ENCODE assay signal across 24 cellular contexts in genomic region chr22:50049299-50050195, GRCh38. TPM values are rescaled to one million over a fixed set of nuclear protein-coding genes. Genes with fewer than 3 reads are reported as not detected.
A peak's percentile ranks its signal among the peaks of the same experiment; 100 is the strongest.
DNase-seq lines count a peak whose midpoint lies in the region; ATAC-seq, FAIRE-seq and TF ChIP-seq lines count a peak whose summit lies in the region.
"Had no signal": no experiment of that assay in that cellular context is flagged by ENCODE, and none has a peak within 500 bp of the region (broad histone marks: within the 10 kb centered on the region; RNA-seq: fewer than 3 reads in every experiment).

No MANE protein-coding gene starts in this region.

- TF ChIP-seq RAD21 in HepG2 (CRISPR knock-in tag; IDR thresholded peaks at IDR 0.05) = no peak

- POLR2A ChIA-PET in HepG2 (lab: Yijun Ruan, JAX) = no interaction called here

- no peak for TF ChIP-seq CTCF in right lobe of liver (IDR thresholded peaks at IDR 0.05)
- TF ChIP-seq CTCF in HepG2 (CRISPR knock-in tag; IDR thresholded peaks at IDR 0.05) = no peak
- no peak for TF ChIP-seq CTCF in bronchial epithelial cell (IDR thresholded peaks at IDR 0.05; ENCODE audit: insufficient read depth, low read length, severe bottlenecking)
- no peak for TF ChIP-seq CTCF in kidney (IDR thresholded peaks at IDR 0.05; ENCODE audit: borderline replicate concordance, extremely low read depth, insufficient read depth)

- FAIRE-seq in HepG2 (lab: Jason Lieb, UNC) = no peak
- FAIRE-seq in bronchial epithelial cell (lab: Jason Lieb, UNC) = peak; percentile 23
- no peak for FAIRE-seq in kidney (lab: Jason Lieb, UNC)
- FAIRE-seq: A204.1, D721Med, G401.6, GM12891, GM19239 had no signal

- WGBS in right lobe of liver (ENCODE audit: insufficient coverage, low coverage, low lambda C conversion rate, missing lambda C conversion rate) = 77% methylated on average over 12 of the region's 36 CpGs
- 54% methylated on average over 21 of the region's 36 CpGs for WGBS in HepG2 (ENCODE audit: low lambda C conversion rate)

- no peak overlapping the region for H3K4me2 ChIP-seq in HepG2 (ENCODE audit: low read depth, low read length)

- no peak overlapping the region for H3K27ac ChIP-seq in right lobe of liver
- no peak overlapping the region for H3K27ac ChIP-seq in HepG2 (ENCODE audit: extremely low read length, insufficient read depth, low read length)
- H3K27ac ChIP-seq in kidney (ENCODE audit: low read depth in 2 of 2, low read length in 2 of 2) = no peak overlapping the region
- H3K27ac ChIP-seq in SJCRH30 = no peak overlapping the region
- H3K27ac ChIP-seq: C4-2B, GM23248, HL-60 had no signal

- no peak overlapping the region for H2AFZ ChIP-seq in HepG2 (ENCODE audit: low read length)
- H2AFZ ChIP-seq: GM23248 had no signal

- H3K4me3 ChIP-seq in right lobe of liver = no peak overlapping the region
- no peak overlapping the region for H3K4me3 ChIP-seq in HepG2 (replicated peaks in 1 of 3; ENCODE audit: insufficient read depth in 1 of 3, low read depth in 2 of 3, low read length in 3 of 3)
- no peak overlapping the region for H3K4me3 ChIP-seq in bronchial epithelial cell (ENCODE audit: low read depth, low read length)
- no peak overlapping the region for H3K4me3 ChIP-seq in kidney (ENCODE audit: low read length in 2 of 2)
- no peak overlapping the region for H3K4me3 ChIP-seq in SJCRH30
- H3K4me3 ChIP-seq: GM23248 had no signal

- no peak for TF ChIP-seq EP300 in HepG2 (IDR thresholded peaks at IDR 0.05; ENCODE audit: low read depth in 2 of 2, low read length in 2 of 2)
- no peak for TF ChIP-seq EP300 in HepG2 (CRISPR knock-in tag; IDR thresholded peaks at IDR 0.05; ENCODE audit: borderline replicate concordance)

- no peaks in the 10 kb centered on the region for H3K27me3 ChIP-seq in right lobe of liver
- H3K27me3 ChIP-seq in HepG2 (ENCODE audit: control insufficient read depth in 1 of 2, insufficient read depth in 2 of 2, low read length in 2 of 2) = peaks cover 3 to 43% of the 10 kb centered on the region in 2 experiments; a peak in 4 of 5 replicates
- H3K27me3 ChIP-seq in bronchial epithelial cell (ENCODE audit: control insufficient read depth, insufficient read depth, low read length) = no peaks in the 10 kb centered on the region
- H3K27me3 ChIP-seq in SJCRH30 = no peaks in the 10 kb centered on the region; the same call in 1 of the 2 replicates

- no peaks in the 10 kb centered on the region for H3K36me3 ChIP-seq in right lobe of liver
- H3K36me3 ChIP-seq in HepG2 (replicated peaks in 1 of 2; ENCODE audit: control insufficient read depth in 1 of 2, insufficient read depth in 2 of 2, low read length in 2 of 2) = no peaks in the 10 kb centered on the region
- H3K36me3 ChIP-seq in bronchial epithelial cell (ENCODE audit: control insufficient read depth, insufficient read depth, low read length) = no peaks in the 10 kb centered on the region
- no peaks in the 10 kb centered on the region for H3K36me3 ChIP-seq in kidney (ENCODE audit: control insufficient read depth in 1 of 2, insufficient read depth in 2 of 2, low read length in 2 of 2)
- no peaks in the 10 kb centered on the region for H3K36me3 ChIP-seq in SJCRH30

- no peak overlapping the region for H3K9ac ChIP-seq in HepG2 (ENCODE audit: insufficient read depth, low read depth, low read length)
- no peak overlapping the region for H3K9ac ChIP-seq in kidney (ENCODE audit: low read length in 2 of 2)
- H3K9ac ChIP-seq: GM23248 had no signal

- DNase-seq in right lobe of liver = peak in 2 of 3 donors; percentile 11 to 51
- DNase-seq in HepG2 (ENCODE audit: low spot score) = no peak
- DNase-seq in bronchial epithelial cell (ENCODE audit: low read depth) = no peak
- peak; percentile 51 for DNase-seq in kidney
- DNase-seq in posterior vena cava (ENCODE audit: low spot score) = peak; percentile 66
- DNase-seq in NCI-H1092 (lab: John Stamatoyannopoulos, UW) = no peak
- DNase-seq in SJCRH30 = no peak
- no peak for DNase-seq in cortex of kidney (lab: John Stamatoyannopoulos, UW)
- DNase-seq: ACHN; Caco-2; CD4-positive, alpha-beta T cell; GM23248; HCEC 1CT; IMR-90 had no signal

- in situ Hi-C loops in HepG2 (cut with HindIII; ENCODE audit: extremely low pct_ligation_motif_present, low pct_unique_long_range_greater_than_20kb) = no loop called here

- BruUV-seq in HepG2 (replicated peaks; lab: Mats Ljungman, UMichigan) = no TSS peak

- no peaks in the 10 kb centered on the region for H3K79me2 ChIP-seq in HepG2 (ENCODE audit: insufficient read depth, low read length)

- TF ChIP-seq POLR2A in right lobe of liver (IDR thresholded peaks at IDR 0.05) (no peak), HepG2 (IDR thresholded peaks at IDR 0.05; ENCODE audit: insufficient read depth in 1 of 2, low read depth in 2 of 2, low read length in 2 of 2) (no peak)

- H4K20me1 ChIP-seq in HepG2 (ENCODE audit: insufficient read depth, low read length) = no peaks in the 10 kb centered on the region

- no peak for ATAC-seq in right lobe of liver
- ATAC-seq in HepG2 = no peak

- H3K4me1 ChIP-seq in right lobe of liver (no peaks in the 10 kb centered on the region), HepG2 (ENCODE audit: insufficient read depth, low read length) (no peaks in the 10 kb centered on the region), kidney (ENCODE audit: control insufficient read depth in 1 of 2, insufficient read depth in 1 of 2, low read depth in 1 of 2, low read length in 2 of 2) (no peaks in the 10 kb centered on the region), SJCRH30 (peaks cover 15% of the 10 kb centered on the region)
- H3K4me1 ChIP-seq: Caco-2 had no signal

- intact Hi-C loops in right lobe of liver (cut with DNase I) = no loop called here
- intact Hi-C loops in HepG2 (cut with micrococcal nuclease; ENCODE audit: unreplicated experiment) = no loop called here
- intact Hi-C loops in kidney (cut with DNase I) = no loop called here
- intact Hi-C loops in posterior vena cava (cut with DNase I) = no loop called here

- H3K9me3 ChIP-seq in right lobe of liver (no peaks in the 10 kb centered on the region), HepG2 (ENCODE audit: low read length) (no peaks in the 10 kb centered on the region), kidney (ENCODE audit: control insufficient read depth in 1 of 2, low read length in 2 of 2) (no peaks in the 10 kb centered on the region), SJCRH30 (replicated peaks) (peaks cover 4% of the 10 kb centered on the region; the same call in 1 of the 2 replicates)
- H3K9me3 ChIP-seq: Caco-2 had no signal

- CTCF ChIA-PET in HepG2 (lab: Yijun Ruan, JAX; ENCODE audit: low intra/inter-chr PET ratio, low total read pairs) = no interaction called here

RNA-seq across cellular contexts. Expression of gene TTLL8, which starts 8.6 kb away (rescaled TPM):
- total RNA-seq in right lobe of liver (not detected), HepG2 (2016; rRNA removed; fragmentation: Illumina TruSeq; extraction: Trizol) (not detected in 2 replicates), bronchial epithelial cell (not detected in 2 replicates), kidney (not detected), posterior vena cava (not detected)
- total RNA-seq in HepG2 (2016; cell fraction: cytosol; rRNA removed; fragmentation: Illumina TruSeq; extraction: Trizol; ENCODE audit: low read depth) = not detected in 2 replicates
- total RNA-seq in HepG2 (2016; cell fraction: insoluble cytoplasmic fraction; rRNA removed; fragmentation: Illumina TruSeq; extraction: Trizol) = not detected in 2 replicates
- not detected in 2 replicates for total RNA-seq in HepG2 (2016; cell fraction: membrane; rRNA removed; fragmentation: Illumina TruSeq; extraction: Trizol)
- total RNA-seq in HepG2 (2016; cell fraction: nucleus; rRNA removed; fragmentation: Illumina TruSeq; extraction: Trizol) = not detected in 2 replicates
- polyA plus RNA-seq in HepG2 (2011; rRNA removed) (not detected in 2 replicates), kidney (ENCODE audit: insufficient read depth, low read depth, low replicate concordance) (not detected)
- not detected in 2 replicates for polyA plus RNA-seq in HepG2 (2011; cell fraction: cytosol; rRNA removed)
- not detected in 2 replicates for polyA plus RNA-seq in HepG2 (2011; cell fraction: nucleus; rRNA removed)
- not detected in 2 replicates for polyA plus RNA-seq in HepG2 (2012)
- polyA plus RNA-seq in HepG2 (2016; cell fraction: cytosol; fragmentation: Illumina TruSeq; extraction: Trizol; ENCODE audit: low read depth) = not detected in 2 replicates
- not detected in 2 replicates for polyA plus RNA-seq in HepG2 (2016; cell fraction: insoluble cytoplasmic fraction; fragmentation: Illumina TruSeq; extraction: Trizol; ENCODE audit: low read depth)
- not detected in 2 replicates for polyA plus RNA-seq in HepG2 (2016; cell fraction: membrane; fragmentation: Illumina TruSeq; extraction: Trizol; ENCODE audit: low read depth)
- polyA plus RNA-seq in HepG2 (2016; cell fraction: nucleus; fragmentation: Illumina TruSeq; extraction: Trizol; ENCODE audit: insufficient read depth, low read depth) = not detected in 2 replicates
- polyA minus RNA-seq in HepG2 (2011; rRNA and poly(A)+ RNA removed; ENCODE audit: low replicate concordance) = not detected in 2 replicates
- not detected in 2 replicates for polyA minus RNA-seq in HepG2 (2011; cell fraction: cytosol; rRNA and poly(A)+ RNA removed)
- not detected in 2 replicates for polyA minus RNA-seq in HepG2 (2011; cell fraction: nucleus; rRNA and poly(A)+ RNA removed)
- total RNA-seq in SJCRH30 (2014; rRNA removed; shearing (Covaris generic)) = not detected in 2 replicates
- total RNA-seq: Caco-2; CD4-positive, alpha-beta T cell; GM23248; H4; HT1080; IMR-90 had no signal
- polyA plus RNA-seq: BJ, GM23248, IMR-90 had no signal

RNA-seq across cellular contexts. Expression of gene MLC1, which starts 35.7 kb away (rescaled TPM):
- total RNA-seq in right lobe of liver = under 1 TPM in 2 of 6 experiments, not detected in 4; 0.60 to 0.68 TPM
- total RNA-seq in HepG2 (2016; rRNA removed; fragmentation: Illumina TruSeq; extraction: Trizol) = not detected in 2 replicates
- not detected in 2 replicates for total RNA-seq in HepG2 (2016; cell fraction: cytosol; rRNA removed; fragmentation: Illumina TruSeq; extraction: Trizol; ENCODE audit: low read depth)
- not detected in 2 replicates for total RNA-seq in HepG2 (2016; cell fraction: insoluble cytoplasmic fraction; rRNA removed; fragmentation: Illumina TruSeq; extraction: Trizol)
- total RNA-seq in HepG2 (2016; cell fraction: membrane; rRNA removed; fragmentation: Illumina TruSeq; extraction: Trizol) = not detected in 2 replicates
- not detected in 2 replicates for total RNA-seq in HepG2 (2016; cell fraction: nucleus; rRNA removed; fragmentation: Illumina TruSeq; extraction: Trizol)
- polyA plus RNA-seq in HepG2 (2011; rRNA removed) = not detected in 2 replicates
- not detected in 2 replicates for polyA plus RNA-seq in HepG2 (2011; cell fraction: cytosol; rRNA removed)
- not detected in 2 replicates for polyA plus RNA-seq in HepG2 (2011; cell fraction: nucleus; rRNA removed)
- not detected in 2 replicates for polyA plus RNA-seq in HepG2 (2012)
- not detected in 2 replicates for polyA plus RNA-seq in HepG2 (2016; cell fraction: cytosol; fragmentation: Illumina TruSeq; extraction: Trizol; ENCODE audit: low read depth)
- not detected in 2 replicates for polyA plus RNA-seq in HepG2 (2016; cell fraction: insoluble cytoplasmic fraction; fragmentation: Illumina TruSeq; extraction: Trizol; ENCODE audit: low read depth)
- polyA plus RNA-seq in HepG2 (2016; cell fraction: membrane; fragmentation: Illumina TruSeq; extraction: Trizol; ENCODE audit: low read depth) = not detected in 2 replicates
- not detected in 2 replicates for polyA plus RNA-seq in HepG2 (2016; cell fraction: nucleus; fragmentation: Illumina TruSeq; extraction: Trizol; ENCODE audit: insufficient read depth, low read depth)
- polyA minus RNA-seq in HepG2 (2011; rRNA and poly(A)+ RNA removed; ENCODE audit: low replicate concordance) = not detected in 2 replicates
- polyA minus RNA-seq in HepG2 (2011; cell fraction: cytosol; rRNA and poly(A)+ RNA removed) = not detected in 2 replicates
- polyA minus RNA-seq in HepG2 (2011; cell fraction: nucleus; rRNA and poly(A)+ RNA removed) = not detected in 2 replicates
- under 0.01 TPM in 1 of 2 replicates, not detected in the other for total RNA-seq in bronchial epithelial cell
- total RNA-seq in kidney = 0.28 TPM
- polyA plus RNA-seq in kidney (ENCODE audit: insufficient read depth, low read depth, low replicate concordance) = not detected
- total RNA-seq in posterior vena cava = under 1 TPM; 0.19 to 0.28 TPM
- total RNA-seq in SJCRH30 (2014; rRNA removed; shearing (Covaris generic)) = 0.04 and 0.18 TPM in 2 replicates
- total RNA-seq: GM23248, IMR-90 had no signal
- polyA plus RNA-seq: GM23248 had no signal

RNA-seq across cellular contexts. Expression of gene IL17REL, which starts 37.0 kb away (rescaled TPM):
- total RNA-seq in right lobe of liver (not detected), HepG2 (2016; rRNA removed; fragmentation: Illumina TruSeq; extraction: Trizol) (not detected in 2 replicates), bronchial epithelial cell (not detected in 2 replicates), kidney (0.16 TPM), posterior vena cava (not detected)
- total RNA-seq in HepG2 (2016; cell fraction: cytosol; rRNA removed; fragmentation: Illumina TruSeq; extraction: Trizol; ENCODE audit: low read depth) = not detected in 2 replicates
- not detected in 2 replicates for total RNA-seq in HepG2 (2016; cell fraction: insoluble cytoplasmic fraction; rRNA removed; fragmentation: Illumina TruSeq; extraction: Trizol)
- not detected in 2 replicates for total RNA-seq in HepG2 (2016; cell fraction: membrane; rRNA removed; fragmentation: Illumina TruSeq; extraction: Trizol)
- total RNA-seq in HepG2 (2016; cell fraction: nucleus; rRNA removed; fragmentation: Illumina TruSeq; extraction: Trizol) = not detected in 2 replicates
- polyA plus RNA-seq in HepG2 (2011; rRNA removed) (not detected in 2 replicates), kidney (ENCODE audit: insufficient read depth, low read depth, low replicate concordance) (not detected)
- not detected in 2 replicates for polyA plus RNA-seq in HepG2 (2011; cell fraction: cytosol; rRNA removed)
- not detected in 2 replicates for polyA plus RNA-seq in HepG2 (2011; cell fraction: nucleus; rRNA removed)
- not detected in 2 replicates for polyA plus RNA-seq in HepG2 (2012)
- not detected in 2 replicates for polyA plus RNA-seq in HepG2 (2016; cell fraction: cytosol; fragmentation: Illumina TruSeq; extraction: Trizol; ENCODE audit: low read depth)
- polyA plus RNA-seq in HepG2 (2016; cell fraction: insoluble cytoplasmic fraction; fragmentation: Illumina TruSeq; extraction: Trizol; ENCODE audit: low read depth) = not detected in 2 replicates
- not detected in 2 replicates for polyA plus RNA-seq in HepG2 (2016; cell fraction: membrane; fragmentation: Illumina TruSeq; extraction: Trizol; ENCODE audit: low read depth)
- polyA plus RNA-seq in HepG2 (2016; cell fraction: nucleus; fragmentation: Illumina TruSeq; extraction: Trizol; ENCODE audit: insufficient read depth, low read depth) = not detected in 2 replicates
- polyA minus RNA-seq in HepG2 (2011; rRNA and poly(A)+ RNA removed; ENCODE audit: low replicate concordance) = 0.07 TPM in 1 of 2 replicates, not detected in the other
- not detected in 2 replicates for polyA minus RNA-seq in HepG2 (2011; cell fraction: cytosol; rRNA and poly(A)+ RNA removed)
- not detected in 2 replicates for polyA minus RNA-seq in HepG2 (2011; cell fraction: nucleus; rRNA and poly(A)+ RNA removed)
- total RNA-seq in SJCRH30 (2014; rRNA removed; shearing (Covaris generic)) = not detected in 2 replicates
- total RNA-seq: Caco-2; CD4-positive, alpha-beta T cell; GM23248; H4; HT1080; IMR-90 had no signal
- polyA plus RNA-seq: BJ, GM23248, IMR-90 had no signal

RNA-seq across cellular contexts. Expression of gene MOV10L1, which starts 40.3 kb away (rescaled TPM):
- total RNA-seq in right lobe of liver (under 1 TPM in 4 of 6 experiments, not detected in 2; 0.21 to 0.31 (median 0.24) TPM), HepG2 (2016; rRNA removed; fragmentation: Illumina TruSeq; extraction: Trizol) (0.11 TPM in 1 of 2 replicates, not detected in the other), bronchial epithelial cell (0.26 and 1.4 TPM in 2 replicates), kidney (0.38 TPM), posterior vena cava (under 1 TPM; 0.43 to 0.56 TPM)
- not detected in 2 replicates for total RNA-seq in HepG2 (2016; cell fraction: cytosol; rRNA removed; fragmentation: Illumina TruSeq; extraction: Trizol; ENCODE audit: low read depth)
- 0.17 TPM in 1 of 2 replicates, not detected in the other for total RNA-seq in HepG2 (2016; cell fraction: insoluble cytoplasmic fraction; rRNA removed; fragmentation: Illumina TruSeq; extraction: Trizol)
- not detected in 2 replicates for total RNA-seq in HepG2 (2016; cell fraction: membrane; rRNA removed; fragmentation: Illumina TruSeq; extraction: Trizol)
- 0.12 and 0.28 TPM in 2 replicates for total RNA-seq in HepG2 (2016; cell fraction: nucleus; rRNA removed; fragmentation: Illumina TruSeq; extraction: Trizol)
- polyA plus RNA-seq in HepG2 (2011; rRNA removed) (0.12 and 0.31 TPM in 2 replicates), kidney (ENCODE audit: insufficient read depth, low read depth, low replicate concordance) (0.62 TPM)
- 0.05 and 0.09 TPM in 2 replicates for polyA plus RNA-seq in HepG2 (2011; cell fraction: cytosol; rRNA removed)
- polyA plus RNA-seq in HepG2 (2011; cell fraction: nucleus; rRNA removed) = 0.47 and 1.1 TPM in 2 replicates
- 0.29 and 0.46 TPM in 2 replicates for polyA plus RNA-seq in HepG2 (2012)
- not detected in 2 replicates for polyA plus RNA-seq in HepG2 (2016; cell fraction: cytosol; fragmentation: Illumina TruSeq; extraction: Trizol; ENCODE audit: low read depth)
- not detected in 2 replicates for polyA plus RNA-seq in HepG2 (2016; cell fraction: insoluble cytoplasmic fraction; fragmentation: Illumina TruSeq; extraction: Trizol; ENCODE audit: low read depth)
- polyA plus RNA-seq in HepG2 (2016; cell fraction: membrane; fragmentation: Illumina TruSeq; extraction: Trizol; ENCODE audit: low read depth) = 0.08 TPM in 1 of 2 replicates, not detected in the other
- not detected in 2 replicates for polyA plus RNA-seq in HepG2 (2016; cell fraction: nucleus; fragmentation: Illumina TruSeq; extraction: Trizol; ENCODE audit: insufficient read depth, low read depth)
- polyA minus RNA-seq in HepG2 (2011; rRNA and poly(A)+ RNA removed; ENCODE audit: low replicate concordance) = not detected in 2 replicates
- polyA minus RNA-seq in HepG2 (2011; cell fraction: cytosol; rRNA and poly(A)+ RNA removed) = not detected in 2 replicates
- polyA minus RNA-seq in HepG2 (2011; cell fraction: nucleus; rRNA and poly(A)+ RNA removed) = 0.39 TPM in 1 of 2 replicates, not detected in the other
- total RNA-seq in SJCRH30 (2014; rRNA removed; shearing (Covaris generic)) = not detected in 2 replicates
- total RNA-seq: Caco-2; CD4-positive, alpha-beta T cell; GM23248; HT1080 had no signal
- polyA plus RNA-seq: GM23248 had no signal

Comparison
In these comparisons a context has a peak if more than half of its experiments do, and no peak if none do; other contexts are left out.
1. DNase-seq: peak in right lobe of liver (2 of 3), kidney (single experiment) and posterior vena cava (single experiment); none in HepG2 (single experiment), bronchial epithelial cell (single experiment), NCI-H1092 (single experiment), SJCRH30 (0 of 2) and cortex of kidney (single experiment).